Comparison of ENCODE assay signal across 16 cellular contexts in genomic region chr22:35452351-35452781, GRCh38. TPM values are rescaled to one million over a fixed set of nuclear protein-coding genes. Genes with fewer than 3 reads are reported as not detected.
DNase-seq lines count a peak whose midpoint lies in the region; TF ChIP-seq lines count a peak whose summit lies in the region.
"Had no signal": no experiment of that assay in that cellular context is flagged by ENCODE, and none has a peak within 500 bp of the region (broad histone marks: within the 10 kb centered on the region; RNA-seq: fewer than 3 reads in every experiment).

No MANE protein-coding gene starts in this region.

- H3K23ac ChIP-seq in trophoblast cell (ENCODE audit: low read length) = no peak overlapping the region

- H2BK12ac ChIP-seq in trophoblast cell (ENCODE audit: low read length) = no peak overlapping the region

- no peaks in the 10 kb centered on the region for H3K27me3 ChIP-seq in trophoblast cell (ENCODE audit: insufficient read depth, low read length)
- H3K27me3 ChIP-seq: MG63, spleen, testis had no signal

- peak; percentile 17 for DNase-seq in NCI-H1092 treated with DMSO at 0.1 percent for 48 hours (lab: John Stamatoyannopoulos, UW)
- no peak for DNase-seq in NCI-H1092 (lab: John Stamatoyannopoulos, UW)
- peak; percentile 93 for DNase-seq in NCI-H146 (lab: John Stamatoyannopoulos, UW)
- peak; percentile 26 for DNase-seq in epithelial cell of esophagus (ENCODE audit: low read depth)
- DNase-seq in trophoblast cell = no peak
- no peak for DNase-seq in activated T-cell treated with anti-CD3 and anti-CD28 coated beads for 4 hours
- no peak for DNase-seq in NCI-H774 (lab: John Stamatoyannopoulos, UW)
- no peak for DNase-seq in AG20443 (ENCODE audit: low spot score)
- DNase-seq: activated CD4-positive, alpha-beta T cell treated with anti-CD3 and anti-CD28 coated beads, Interleukin-2, amount 10 ng/mL, durations not matched to agents 24 days and 14 days; aorta; endodermal cell; GOT3; heart left ventricle; MG63; spleen; testis had no signal

- H2AFZ ChIP-seq in trophoblast cell (ENCODE audit: insufficient read depth, low read length, poor library complexity) = no peak overlapping the region

- H3K27ac ChIP-seq in trophoblast cell (ENCODE audit: low read depth, low read length) = no peak overlapping the region
- H3K27ac ChIP-seq: heart left ventricle, spleen, testis had no signal

- H4K8ac ChIP-seq in trophoblast cell (ENCODE audit: low read depth, low read length) = no peak overlapping the region

- H4K91ac ChIP-seq in trophoblast cell (ENCODE audit: low read depth, low read length) = peak overlapping the region; percentile 11

- no peak overlapping the region for H2BK5ac ChIP-seq in trophoblast cell (ENCODE audit: low read depth, low read length, poor library complexity)

- TF ChIP-seq CTCF in epithelial cell of esophagus (IDR thresholded peaks at IDR 0.05; ENCODE audit: insufficient read depth, low read depth, low read length, missing control alignments) = no peak

- H3K4me3 ChIP-seq in epithelial cell of esophagus (ENCODE audit: low read length) (no peak overlapping the region), trophoblast cell (ENCODE audit: low read depth, low read length) (no peak overlapping the region)
- H3K4me3 ChIP-seq: heart left ventricle, MG63, spleen, testis had no signal

- no peak overlapping the region for H3K14ac ChIP-seq in trophoblast cell (ENCODE audit: low read length)

- H3K9ac ChIP-seq in trophoblast cell (ENCODE audit: low read length) = no peak overlapping the region

- H3K79me1 ChIP-seq in trophoblast cell (ENCODE audit: low read length) = no peaks in the 10 kb centered on the region

- no peak overlapping the region for H3K18ac ChIP-seq in trophoblast cell (ENCODE audit: low read length)

- no peak overlapping the region for H4K12ac ChIP-seq in trophoblast cell (ENCODE audit: low read depth, low read length)

- peaks cover 0 to 11% of the 10 kb centered on the region in 2 experiments for H3K4me1 ChIP-seq in trophoblast cell (ENCODE audit: control insufficient read depth in 1 of 2, insufficient read depth in 2 of 2, low read length in 2 of 2)
- H3K4me1 ChIP-seq: testis had no signal

- H3K79me2 ChIP-seq in trophoblast cell (ENCODE audit: control insufficient read depth, insufficient read depth, low read length, poor library complexity) = no peaks in the 10 kb centered on the region

- H3K4ac ChIP-seq in trophoblast cell (ENCODE audit: low read depth, low read length) = no peak overlapping the region

- WGBS in trophoblast cell (ENCODE audit: extremely low coverage, insufficient coverage, insufficient read length) = no CpG with 5 or more reads among the region's 15 CpGs

- peaks cover 2% of the 10 kb centered on the region for H3K9me3 ChIP-seq in trophoblast cell (ENCODE audit: insufficient read depth, low read depth, low read length)
- H3K9me3 ChIP-seq: heart left ventricle, MG63, spleen, testis had no signal

- no peaks in the 10 kb centered on the region for H3K36me3 ChIP-seq in trophoblast cell (ENCODE audit: control insufficient read depth in 1 of 2, insufficient read depth in 2 of 2, low read length in 2 of 2)
- H3K36me3 ChIP-seq: heart left ventricle had no signal

- H3K4me2 ChIP-seq in trophoblast cell (ENCODE audit: low read length) = no peak overlapping the region

- H2BK120ac ChIP-seq in trophoblast cell (ENCODE audit: insufficient read depth, low read length, poor library complexity) = no peak overlapping the region

- H2AK5ac ChIP-seq in trophoblast cell (ENCODE audit: low read length) = no peak overlapping the region

RNA-seq across cellular contexts. Expression of gene MCM5, which starts 52.4 kb away (rescaled TPM):
- polyA plus RNA-seq in trophoblast cell (2013) = 35.5 and 35.9 TPM in 2 replicates

Comparison
In these comparisons a context has a peak if more than half of its experiments do, and no peak if none do; other contexts are left out.
1. DNase-seq: peak in NCI-H1092 treated with DMSO at 0.1 percent for 48 hours (single experiment), NCI-H146 (single experiment) and epithelial cell of esophagus (single experiment); none in NCI-H1092 (single experiment), trophoblast cell (0 of 2), activated T-cell treated with anti-CD3 and anti-CD28 coated beads for 4 hours (single experiment), NCI-H774 (single experiment) and AG20443 (single experiment).